ENCODE assay signal across 1 cellular context in the genomic region with DNA sequence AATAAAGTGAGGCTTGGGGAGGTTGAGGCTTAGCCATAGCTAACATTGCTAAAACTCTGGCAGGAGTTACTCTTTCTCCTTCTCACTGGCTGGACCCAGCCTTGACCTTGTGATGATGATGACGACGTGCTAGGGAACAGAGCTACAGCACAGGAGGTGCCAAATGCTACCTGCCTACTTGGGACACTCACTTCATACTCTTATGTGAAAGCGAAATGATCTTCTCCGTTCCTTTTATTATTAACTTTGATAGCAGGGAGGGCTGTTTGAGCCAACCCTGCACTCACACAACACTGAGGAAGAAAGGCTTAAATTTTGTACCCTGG.
TF ChIP-seq lines count a peak whose summit lies in the region.

No MANE protein-coding gene starts in this region.

TF ChIP-seq in GM12878, 131 proteins besides CTCF, POLR2A, EP300 and RAD21 (continued from another document):
- TF ChIP-seq, protein P1, sequence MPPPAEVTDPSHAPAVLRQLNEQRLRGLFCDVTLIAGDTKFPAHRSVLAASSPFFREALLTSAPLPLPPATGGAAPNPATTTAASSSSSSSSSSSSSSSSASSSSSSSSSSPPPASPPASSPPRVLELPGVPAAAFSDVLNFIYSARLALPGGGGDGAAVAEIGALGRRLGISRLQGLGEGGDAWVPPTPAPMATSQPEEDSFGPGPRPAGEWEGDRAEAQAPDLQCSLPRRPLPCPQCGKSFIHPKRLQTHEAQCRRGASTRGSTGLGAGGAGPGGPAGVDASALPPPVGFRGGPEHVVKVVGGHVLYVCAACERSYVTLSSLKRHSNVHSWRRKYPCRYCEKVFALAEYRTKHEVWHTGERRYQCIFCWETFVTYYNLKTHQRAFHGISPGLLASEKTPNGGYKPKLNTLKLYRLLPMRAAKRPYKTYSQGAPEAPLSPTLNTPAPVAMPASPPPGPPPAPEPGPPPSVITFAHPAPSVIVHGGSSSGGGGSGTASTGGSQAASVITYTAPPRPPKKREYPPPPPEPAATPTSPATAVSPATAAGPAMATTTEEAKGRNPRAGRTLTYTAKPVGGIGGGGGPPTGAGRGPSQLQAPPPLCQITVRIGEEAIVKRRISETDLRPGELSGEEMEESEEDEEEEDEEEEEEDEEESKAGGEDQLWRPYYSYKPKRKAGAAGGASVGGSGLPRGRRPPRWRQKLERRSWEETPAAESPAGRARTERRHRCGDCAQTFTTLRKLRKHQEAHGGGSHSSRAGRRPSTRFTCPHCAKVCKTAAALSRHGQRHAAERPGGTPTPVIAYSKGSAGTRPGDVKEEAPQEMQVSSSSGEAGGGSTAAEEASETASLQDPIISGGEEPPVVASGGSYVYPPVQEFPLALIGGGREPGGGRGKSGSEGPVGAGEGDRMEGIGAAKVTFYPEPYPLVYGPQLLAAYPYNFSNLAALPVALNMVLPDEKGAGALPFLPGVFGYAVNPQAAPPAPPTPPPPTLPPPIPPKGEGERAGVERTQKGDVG (CRISPR knock-in tag; IDR thresholded peaks at IDR 0.05) = no peak
- TF ChIP-seq YY1 (IDR thresholded peaks at IDR 0.05; ENCODE audit: low read depth, low read length) = no peak
- no peak for TF ChIP-seq NFYA (IDR thresholded peaks at IDR 0.05; ENCODE audit: borderline replicate concordance, low read depth, low read length)
- no peak for TF ChIP-seq ZNF274 (IDR thresholded peaks at IDR 0.05; ENCODE audit: insufficient read depth, insufficient read length)
- TF ChIP-seq, protein P2, sequence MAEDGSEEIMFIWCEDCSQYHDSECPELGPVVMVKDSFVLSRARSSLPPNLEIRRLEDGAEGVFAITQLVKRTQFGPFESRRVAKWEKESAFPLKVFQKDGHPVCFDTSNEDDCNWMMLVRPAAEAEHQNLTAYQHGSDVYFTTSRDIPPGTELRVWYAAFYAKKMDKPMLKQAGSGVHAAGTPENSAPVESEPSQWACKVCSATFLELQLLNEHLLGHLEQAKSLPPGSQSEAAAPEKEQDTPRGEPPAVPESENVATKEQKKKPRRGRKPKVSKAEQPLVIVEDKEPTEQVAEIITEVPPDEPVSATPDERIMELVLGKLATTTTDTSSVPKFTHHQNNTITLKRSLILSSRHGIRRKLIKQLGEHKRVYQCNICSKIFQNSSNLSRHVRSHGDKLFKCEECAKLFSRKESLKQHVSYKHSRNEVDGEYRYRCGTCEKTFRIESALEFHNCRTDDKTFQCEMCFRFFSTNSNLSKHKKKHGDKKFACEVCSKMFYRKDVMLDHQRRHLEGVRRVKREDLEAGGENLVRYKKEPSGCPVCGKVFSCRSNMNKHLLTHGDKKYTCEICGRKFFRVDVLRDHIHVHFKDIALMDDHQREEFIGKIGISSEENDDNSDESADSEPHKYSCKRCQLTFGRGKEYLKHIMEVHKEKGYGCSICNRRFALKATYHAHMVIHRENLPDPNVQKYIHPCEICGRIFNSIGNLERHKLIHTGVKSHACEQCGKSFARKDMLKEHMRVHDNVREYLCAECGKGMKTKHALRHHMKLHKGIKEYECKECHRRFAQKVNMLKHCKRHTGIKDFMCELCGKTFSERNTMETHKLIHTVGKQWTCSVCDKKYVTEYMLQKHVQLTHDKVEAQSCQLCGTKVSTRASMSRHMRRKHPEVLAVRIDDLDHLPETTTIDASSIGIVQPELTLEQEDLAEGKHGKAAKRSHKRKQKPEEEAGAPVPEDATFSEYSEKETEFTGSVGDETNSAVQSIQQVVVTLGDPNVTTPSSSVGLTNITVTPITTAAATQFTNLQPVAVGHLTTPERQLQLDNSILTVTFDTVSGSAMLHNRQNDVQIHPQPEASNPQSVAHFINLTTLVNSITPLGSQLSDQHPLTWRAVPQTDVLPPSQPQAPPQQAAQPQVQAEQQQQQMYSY (CRISPR knock-in tag; IDR thresholded peaks at IDR 0.05) = no peak
- no peak for TF ChIP-seq FOXM1 (IDR thresholded peaks at IDR 0.05; ENCODE audit: low read depth, low read length)
- TF ChIP-seq NFXL1 (IDR thresholded peaks at IDR 0.05; ENCODE audit: borderline replicate concordance) = no peak
- TF ChIP-seq TCF3 (IDR thresholded peaks at IDR 0.05; ENCODE audit: borderline replicate concordance, insufficient read depth, low read depth, low read length) = no peak
